35 cellular contexts compared by ENCODE assay signal in the genomic region with DNA sequence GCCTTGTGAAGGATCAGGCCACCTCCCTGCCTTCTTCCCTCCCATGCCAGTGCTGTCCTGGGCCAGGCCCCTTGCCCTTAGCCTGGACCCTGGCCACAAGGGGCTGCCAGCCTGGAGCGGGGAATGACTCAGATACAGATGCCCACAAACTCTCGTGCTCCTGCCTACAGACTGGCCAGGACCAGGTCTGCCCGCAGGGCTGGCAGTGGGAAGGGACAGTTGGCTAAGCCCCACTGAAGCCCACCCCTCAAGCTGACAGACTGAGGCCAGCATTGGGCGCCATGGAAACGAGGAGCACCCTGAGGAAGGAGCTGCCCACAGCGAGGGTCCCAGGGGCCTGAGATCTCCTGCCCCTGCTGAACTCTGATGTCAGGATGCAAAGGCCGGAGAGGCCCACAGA. TPM values are rescaled to one million over a fixed set of nuclear protein-coding genes. Genes with fewer than 3 reads are reported as not detected.
"Had no signal": no experiment of that assay in that cellular context is flagged by ENCODE, and none has a peak within 500 bp of the region (broad histone marks: within the 10 kb centered on the region; RNA-seq: fewer than 3 reads in every experiment).

No MANE protein-coding gene starts in this region.

- H3K27me3 ChIP-seq: adrenal gland, body of pancreas, gastroesophageal sphincter had no signal

- H3K4me1 ChIP-seq: body of pancreas, heart right ventricle had no signal

- H3K4me3 Mint-ChIP-seq: activated CD4-positive, alpha-beta memory T cell treated with anti-CD3 and anti-CD28 coated beads for 36 hours; activated CD4-positive, alpha-beta T cell treated with anti-CD3 and anti-CD28 coated beads for 36 hours; activated CD4-positive, alpha-beta T cell treated with anti-CD3 and anti-CD28 coated beads, Interleukin-2, amount 10 ng/mL, durations not matched to agents 24 days and 14 days; activated CD8-positive, alpha-beta memory T cell treated with anti-CD3 and anti-CD28 coated beads, Interleukin-2, amount 10 ng/mL, durations not matched to agents 7 days and 5 days; activated CD8-positive, alpha-beta T cell treated with anti-CD3 and anti-CD28 coated beads, Interleukin-2, amount 10 ng/mL, durations not matched to agents 7 days and 5 days; activated naive CD4-positive, alpha-beta T cell treated with anti-CD3 and anti-CD28 coated beads for 36 hours; activated naive CD4-positive, alpha-beta T cell treated with anti-CD3 and anti-CD28 coated beads, Interleukin-2, amount 50 U/mL, for 24 hours; activated naive CD8-positive, alpha-beta T cell treated with anti-CD3 and anti-CD28 coated beads for 36 hours; activated naive CD8-positive, alpha-beta T cell treated with anti-CD3 and anti-CD28 coated beads, Interleukin-2, amount 50 U/mL, for 24 hours; activated T-helper 1 cell treated with anti-CD3 and anti-CD28 coated beads, Interleukin-12 subunit alpha, Interleukin-12 subunit beta, Interleukin-2, Interleukin-4 antibody, amounts not matched to agents 30 ng/mL and 10 ng/mL and 1 ng/mL, durations not matched to agents 14 hours and 24 hours and 36 hours; effector memory CD8-positive, alpha-beta T cell had no signal

- H3K9me3 Mint-ChIP-seq: activated CD4-positive, alpha-beta memory T cell treated with anti-CD3 and anti-CD28 coated beads for 36 hours; activated CD4-positive, alpha-beta T cell treated with anti-CD3 and anti-CD28 coated beads, Interleukin-2, amount 10 ng/mL, durations not matched to agents 24 days and 14 days; activated naive CD4-positive, alpha-beta T cell treated with anti-CD3 and anti-CD28 coated beads for 36 hours; activated naive CD4-positive, alpha-beta T cell treated with anti-CD3 and anti-CD28 coated beads, Interleukin-2, amount 50 U/mL, for 24 hours; activated naive CD8-positive, alpha-beta T cell treated with anti-CD3 and anti-CD28 coated beads for 36 hours; activated naive CD8-positive, alpha-beta T cell treated with anti-CD3 and anti-CD28 coated beads, Interleukin-2, amount 50 U/mL, for 24 hours; activated T-helper 1 cell treated with anti-CD3 and anti-CD28 coated beads, Interleukin-12 subunit alpha, Interleukin-12 subunit beta, Interleukin-2, Interleukin-4 antibody, amounts not matched to agents 30 ng/mL and 10 ng/mL and 1 ng/mL, durations not matched to agents 14 hours and 24 hours and 36 hours; activated T-helper 2 cell treated with anti-CD3 and anti-CD28 coated beads, Interferon-gamma antibody, Interleukin-2, Interleukin-4, amounts not matched to agents 10 μg/mL and 5 μg/mL and 100 μg/mL, durations not matched to agents 14 hours and 24 hours and 36 hours; effector memory CD8-positive, alpha-beta T cell had no signal

- H3K36me3 Mint-ChIP-seq: activated CD4-positive, alpha-beta memory T cell treated with anti-CD3 and anti-CD28 coated beads for 36 hours; activated CD8-positive, alpha-beta memory T cell treated with anti-CD3 and anti-CD28 coated beads, Interleukin-2, amount 10 ng/mL, durations not matched to agents 7 days and 5 days; activated naive CD4-positive, alpha-beta T cell treated with anti-CD3 and anti-CD28 coated beads, Interleukin-2, amount 50 U/mL, for 24 hours; activated naive CD8-positive, alpha-beta T cell treated with anti-CD3 and anti-CD28 coated beads for 36 hours had no signal

- H3K9me3 ChIP-seq: adrenal gland, body of pancreas, esophagus squamous epithelium, gastroesophageal sphincter, heart right ventricle had no signal

- H3K36me3 ChIP-seq: adrenal gland, esophagus squamous epithelium, gastroesophageal sphincter, heart right ventricle had no signal

- H3K27ac Mint-ChIP-seq: activated CD4-positive, alpha-beta memory T cell treated with anti-CD3 and anti-CD28 coated beads for 36 hours; activated CD4-positive, alpha-beta T cell treated with anti-CD3 and anti-CD28 coated beads for 36 hours; activated CD4-positive, alpha-beta T cell treated with anti-CD3 and anti-CD28 coated beads, Interleukin-2, amount 10 ng/mL, durations not matched to agents 24 days and 14 days; activated CD8-positive, alpha-beta memory T cell treated with anti-CD3 and anti-CD28 coated beads, Interleukin-2, amount 10 ng/mL, durations not matched to agents 7 days and 5 days; activated CD8-positive, alpha-beta T cell treated with anti-CD3 and anti-CD28 coated beads, Interleukin-2, amount 10 ng/mL, durations not matched to agents 7 days and 5 days; activated naive CD4-positive, alpha-beta T cell treated with anti-CD3 and anti-CD28 coated beads for 36 hours; activated naive CD4-positive, alpha-beta T cell treated with anti-CD3 and anti-CD28 coated beads, Interleukin-2, amount 50 U/mL, for 24 hours; activated naive CD8-positive, alpha-beta T cell treated with anti-CD3 and anti-CD28 coated beads for 36 hours; activated naive CD8-positive, alpha-beta T cell treated with anti-CD3 and anti-CD28 coated beads, Interleukin-2, amount 50 U/mL, for 24 hours; activated T-helper 1 cell treated with anti-CD3 and anti-CD28 coated beads, Interleukin-12 subunit alpha, Interleukin-12 subunit beta, Interleukin-2, Interleukin-4 antibody, amounts not matched to agents 30 ng/mL and 10 ng/mL and 1 ng/mL, durations not matched to agents 14 hours and 24 hours and 36 hours; activated T-helper 2 cell treated with anti-CD3 and anti-CD28 coated beads, Interferon-gamma antibody, Interleukin-2, Interleukin-4, amounts not matched to agents 10 μg/mL and 5 μg/mL and 100 μg/mL, durations not matched to agents 14 hours and 24 hours and 36 hours; effector memory CD8-positive, alpha-beta T cell had no signal

- ATAC-seq: activated CD4-positive, alpha-beta T cell treated with anti-CD3 and anti-CD28 coated beads for 36 hours; activated CD8-positive, alpha-beta memory T cell treated with anti-CD3 and anti-CD28 coated beads, Interleukin-2, amount 10 ng/mL, durations not matched to agents 7 days and 5 days; activated CD8-positive, alpha-beta T cell treated with anti-CD3 and anti-CD28 coated beads, Interleukin-2, amount 10 ng/mL, durations not matched to agents 7 days and 5 days; activated naive CD8-positive, alpha-beta T cell treated with anti-CD3 and anti-CD28 coated beads, Interleukin-2, amount 50 U/mL, for 24 hours; body of pancreas; effector memory CD8-positive, alpha-beta T cell; gastroesophageal sphincter; heart right ventricle had no signal

- DNase-seq: activated CD4-positive, alpha-beta memory T cell treated with anti-CD3 and anti-CD28 coated beads for 36 hours; activated CD4-positive, alpha-beta T cell treated with anti-CD3 and anti-CD28 coated beads for 36 hours; activated CD4-positive, alpha-beta T cell treated with anti-CD3 and anti-CD28 coated beads, Interleukin-2, amount 10 ng/mL, durations not matched to agents 24 days and 14 days; activated CD4-positive, CD25-positive, alpha-beta regulatory T cell; activated CD4-positive, CD25-positive, alpha-beta regulatory T cell treated with anti-CD3 and anti-CD28 coated beads, Interleukin-2, amount 50 U/mL, for 72 hours; activated CD8-positive, alpha-beta memory T cell treated with anti-CD3 and anti-CD28 coated beads, Interleukin-2, amount 10 ng/mL, durations not matched to agents 7 days and 5 days; activated CD8-positive, alpha-beta memory T cell treated with anti-CD3 and anti-CD28 coated beads, Interleukin-2, amount 50 U/mL, for 4 hours; activated CD8-positive, alpha-beta T cell treated with anti-CD3 and anti-CD28 coated beads, Interleukin-2, amount 10 ng/mL, durations not matched to agents 7 days and 5 days; activated effector memory CD4-positive, alpha-beta T cell treated with anti-CD3 and anti-CD28 coated beads, Interleukin-2, amount 50 U/mL, for 16 hours; activated naive CD4-positive, alpha-beta T cell treated with anti-CD3 and anti-CD28 coated beads for 36 hours; activated naive CD8-positive, alpha-beta T cell treated with anti-CD3 and anti-CD28 coated beads for 36 hours; activated naive CD8-positive, alpha-beta T cell treated with anti-CD3 and anti-CD28 coated beads, Interleukin-2, amount 50 U/mL, for 24 hours; activated T-cell treated with anti-CD3 and anti-CD28 coated beads, Interleukin-2, amount 50 U/mL, for 1 hour; activated T-cell treated with anti-CD3 and anti-CD28 coated beads, Interleukin-2, amount 50 U/mL, for 48 hours; adrenal gland; amygdala; aorta; body of pancreas; caudate nucleus; cortex of kidney; dermis blood vessel endothelial cell; effector CD4-positive, alpha-beta T cell; effector memory CD8-positive, alpha-beta T cell; esophagus squamous epithelium; foreskin melanocyte; heart right ventricle; T-helper 2 cell had no signal

- H3K27ac ChIP-seq: adrenal gland, body of pancreas, epithelial cell of prostate, esophagus squamous epithelium, heart right ventricle had no signal

- H3K4me1 Mint-ChIP-seq: activated CD4-positive, alpha-beta T cell treated with anti-CD3 and anti-CD28 coated beads for 36 hours; activated naive CD4-positive, alpha-beta T cell treated with anti-CD3 and anti-CD28 coated beads, Interleukin-2, amount 50 U/mL, for 24 hours had no signal

- H3K4me3 ChIP-seq: adrenal gland, body of pancreas, esophagus squamous epithelium, gastroesophageal sphincter, heart right ventricle had no signal

- H3K27me3 Mint-ChIP-seq: activated CD4-positive, alpha-beta memory T cell treated with anti-CD3 and anti-CD28 coated beads for 36 hours; activated CD4-positive, alpha-beta T cell treated with anti-CD3 and anti-CD28 coated beads for 36 hours; activated CD4-positive, alpha-beta T cell treated with anti-CD3 and anti-CD28 coated beads, Interleukin-2, amount 10 ng/mL, durations not matched to agents 24 days and 14 days; activated naive CD4-positive, alpha-beta T cell treated with anti-CD3 and anti-CD28 coated beads, Interleukin-2, amount 50 U/mL, for 24 hours; activated naive CD8-positive, alpha-beta T cell treated with anti-CD3 and anti-CD28 coated beads for 36 hours had no signal

RNA-seq across cellular contexts. Expression of a gene that starts 14.1 kb away (rescaled TPM):
- total RNA-seq: activated CD4-positive, alpha-beta memory T cell treated with anti-CD3 and anti-CD28 coated beads for 36 hours; activated CD4-positive, alpha-beta T cell treated with anti-CD3 and anti-CD28 coated beads for 36 hours; activated CD4-positive, alpha-beta T cell treated with anti-CD3 and anti-CD28 coated beads, Interleukin-2, amount 10 ng/mL, durations not matched to agents 24 days and 14 days; activated naive CD4-positive, alpha-beta T cell treated with anti-CD3 and anti-CD28 coated beads for 36 hours; activated T-helper 1 cell treated with anti-CD3 and anti-CD28 coated beads, Interleukin-12 subunit alpha, Interleukin-12 subunit beta, Interleukin-2, Interleukin-4 antibody, amounts not matched to agents 30 ng/mL and 10 ng/mL and 1 ng/mL, durations not matched to agents 14 hours and 24 hours and 36 hours; activated T-helper 2 cell treated with anti-CD3 and anti-CD28 coated beads, Interferon-gamma antibody, Interleukin-2, Interleukin-4, amounts not matched to agents 10 μg/mL and 5 μg/mL and 100 μg/mL, durations not matched to agents 14 hours and 24 hours and 36 hours; dermis blood vessel endothelial cell; endothelial cell of umbilical vein; fibroblast of villous mesenchyme had no signal
- polyA plus RNA-seq: fibroblast of lung had no signal
